ENCODE assay signal across 1 cellular context in genomic region chr12:130649646-130650045, GRCh38.
TF ChIP-seq lines count a peak whose summit lies in the region.

No MANE protein-coding gene starts in this region.

TF ChIP-seq in K562, 482 proteins besides CTCF, POLR2A, EP300 and RAD21 (continued from another document):
- TF ChIP-seq ZNF407 (IDR thresholded peaks at IDR 0.05; ENCODE audit: low read depth) (no peak), HDAC6 (IDR thresholded peaks at IDR 0.05; ENCODE audit: low read depth, low read length) (no peak), BRCA1 (IDR thresholded peaks at IDR 0.05) (no peak), BRCA1 (CRISPR knock-in tag; IDR thresholded peaks at IDR 0.05) (no peak), ETV5 (CRISPR knock-in tag; IDR thresholded peaks at IDR 0.05; ENCODE audit: low read depth) (no peak), SRSF3 (IDR thresholded peaks at IDR 0.05; ENCODE audit: insufficient read depth, low read length) (no peak), TSHZ1 (CRISPR knock-in tag; IDR thresholded peaks at IDR 0.05) (no peak), ARID2 (IDR thresholded peaks at IDR 0.05) (no peak), CBX1 (IDR thresholded peaks at IDR 0.05; ENCODE audit: low read depth) (no peak), MCM3 (IDR thresholded peaks at IDR 0.05) (no peak), ZNF589 (CRISPR knock-in tag; IDR thresholded peaks at IDR 0.05; ENCODE audit: low read depth) (no peak), ZNF436 (CRISPR knock-in tag; IDR thresholded peaks at IDR 0.05) (no peak), TARDBP (IDR thresholded peaks at IDR 0.05) (no peak), C11orf30 (IDR thresholded peaks at IDR 0.05; ENCODE audit: low read depth) (no peak)
- TF ChIP-seq, protein P1, sequence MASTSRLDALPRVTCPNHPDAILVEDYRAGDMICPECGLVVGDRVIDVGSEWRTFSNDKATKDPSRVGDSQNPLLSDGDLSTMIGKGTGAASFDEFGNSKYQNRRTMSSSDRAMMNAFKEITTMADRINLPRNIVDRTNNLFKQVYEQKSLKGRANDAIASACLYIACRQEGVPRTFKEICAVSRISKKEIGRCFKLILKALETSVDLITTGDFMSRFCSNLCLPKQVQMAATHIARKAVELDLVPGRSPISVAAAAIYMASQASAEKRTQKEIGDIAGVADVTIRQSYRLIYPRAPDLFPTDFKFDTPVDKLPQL (IDR thresholded peaks at IDR 0.05; ENCODE audit: extremely low read depth, insufficient read length), result no peak
